Comparison of ENCODE assay signal across 15 cellular contexts in the genomic region with DNA sequence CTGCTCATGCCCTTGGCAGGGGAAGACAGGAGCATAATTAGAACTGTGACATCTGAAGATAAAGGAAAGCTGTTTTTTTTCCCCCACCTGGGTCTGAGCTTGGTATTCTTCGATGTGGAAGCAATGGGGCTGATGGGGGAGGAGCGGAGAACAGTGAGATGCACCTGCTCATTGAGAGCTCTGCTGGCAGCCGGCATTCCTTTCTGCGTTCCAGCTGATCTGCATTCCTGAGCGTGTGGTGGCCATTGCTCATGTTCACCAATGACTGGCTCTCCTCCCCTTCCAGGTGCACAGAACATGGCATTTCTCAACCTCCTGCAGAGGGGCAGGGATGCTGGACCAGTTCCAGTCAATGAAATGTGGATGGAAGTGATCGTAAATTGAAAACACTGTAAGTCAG.
DNase-seq lines count a peak whose midpoint lies in the region; ATAC-seq and TF ChIP-seq lines count a peak whose summit lies in the region.
"Had no signal": no experiment of that assay in that cellular context is flagged by ENCODE, and none has a peak within 500 bp of the region (broad histone marks: within the 10 kb centered on the region; RNA-seq: fewer than 3 reads in every experiment).

No MANE protein-coding gene starts in this region.

- no peak overlapping the region for H3K4me3 ChIP-seq in gastrocnemius medialis

- no peaks in the 10 kb centered on the region for H3K4me1 Mint-ChIP-seq in activated CD4-positive, alpha-beta memory T cell treated with anti-CD3 and anti-CD28 coated beads, Interleukin-2, amount 10 ng/mL, durations not matched to agents 7 days and 5 days
- H3K4me1 Mint-ChIP-seq: stimulated activated effector memory CD8-positive, alpha-beta T cell treated with anti-CD3 and anti-CD28 coated beads, Interleukin-12 subunit alpha, Interleukin-12 subunit beta, amount 100 ng/mL, for 72 hours had no signal

- H3K9me3 Mint-ChIP-seq in activated CD4-positive, alpha-beta memory T cell treated with anti-CD3 and anti-CD28 coated beads, Interleukin-2, amount 10 ng/mL, durations not matched to agents 7 days and 5 days: no peaks in the 10 kb centered on the region

- no peaks in the 10 kb centered on the region for H3K9me3 ChIP-seq in gastrocnemius medialis

- POLR2A ChIA-PET in activated CD4-positive, alpha-beta memory T cell treated with anti-CD3 and anti-CD28 coated beads, Interleukin-2, amount 10 ng/mL, durations not matched to agents 7 days and 5 days (lab: Charles Lee): no interaction called here

- H3K4me3 Mint-ChIP-seq in activated CD4-positive, alpha-beta memory T cell treated with anti-CD3 and anti-CD28 coated beads, Interleukin-2, amount 10 ng/mL, durations not matched to agents 7 days and 5 days: no peak overlapping the region
- H3K4me3 Mint-ChIP-seq: stimulated activated effector memory CD8-positive, alpha-beta T cell treated with anti-CD3 and anti-CD28 coated beads, Interleukin-12 subunit alpha, Interleukin-12 subunit beta, amount 100 ng/mL, for 72 hours had no signal

- CTCF ChIA-PET in activated CD4-positive, alpha-beta memory T cell treated with anti-CD3 and anti-CD28 coated beads, Interleukin-2, amount 10 ng/mL, durations not matched to agents 7 days and 5 days (lab: Charles Lee): no interaction called here

- H3K36me3 Mint-ChIP-seq in activated CD4-positive, alpha-beta memory T cell treated with anti-CD3 and anti-CD28 coated beads, Interleukin-2, amount 10 ng/mL, durations not matched to agents 7 days and 5 days (ENCODE audit: low read depth): no peaks in the 10 kb centered on the region
- H3K36me3 Mint-ChIP-seq: activated naive CD4-positive, alpha-beta T cell treated with anti-CD3 and anti-CD28 coated beads, Interleukin-2, amount 50 U/mL, for 72 hours; stimulated activated effector memory CD8-positive, alpha-beta T cell treated with anti-CD3 and anti-CD28 coated beads, Interleukin-12 subunit alpha, Interleukin-12 subunit beta, amount 100 ng/mL, for 72 hours had no signal

- no peak for TF ChIP-seq POLR2A in gastrocnemius medialis (IDR thresholded peaks at IDR 0.05)

- no peak for ATAC-seq in gastrocnemius medialis
- ATAC-seq: activated naive CD4-positive, alpha-beta T cell treated with anti-CD3 and anti-CD28 coated beads, Interleukin-2, amount 50 U/mL, for 72 hours; esophagus mucosa; stimulated activated effector memory CD8-positive, alpha-beta T cell treated with anti-CD3 and anti-CD28 coated beads, Interleukin-12 subunit alpha, Interleukin-12 subunit beta, amount 100 ng/mL, for 72 hours had no signal

- H3K27me3 Mint-ChIP-seq in activated CD4-positive, alpha-beta memory T cell treated with anti-CD3 and anti-CD28 coated beads, Interleukin-2, amount 10 ng/mL, durations not matched to agents 7 days and 5 days: peaks cover 6% of the 10 kb centered on the region

- no peak for TF ChIP-seq CTCF in gastrocnemius medialis (IDR thresholded peaks at IDR 0.05 in 4 of 5, conservative IDR thresholded peaks at IDR 0.05 in 1 of 5)

- DNase-seq in DMS79 (lab: John Stamatoyannopoulos, UW): peak; percentile 18
- DNase-seq in NCI-H345 (lab: John Stamatoyannopoulos, UW): peak; percentile 83
- peak; percentile 67 for DNase-seq in cerebellar cortex (ENCODE audit: low spot score)
- DNase-seq in mucosa of gallbladder (ENCODE audit: low spot score): peak; percentile 22
- no peak for DNase-seq in gastrocnemius medialis
- no peak for DNase-seq in stimulated activated CD4-positive, alpha-beta T cell treated with anti-CD3 and anti-CD28 coated beads, Interleukin-4, amount 100 ng/mL, for 24 hours
- DNase-seq in activated CD4-positive, alpha-beta memory T cell treated with anti-CD3 and anti-CD28 coated beads, Interleukin-2, amount 10 ng/mL, durations not matched to agents 7 days and 5 days: no peak
- no peak for DNase-seq in hepatic stellate cell (ENCODE audit: low spot score)
- DNase-seq: midbrain; NCI-H226; stimulated activated CD4-positive, alpha-beta T cell treated with anti-CD3 and anti-CD28 coated beads, Interleukin-2, amount 100 ng/mL, for 48 hours had no signal

- intact Hi-C loops in gastrocnemius medialis (cut with DNase I; ENCODE audit: low total_unique reads): no loop called here

- no peak overlapping the region for H3K27ac ChIP-seq in gastrocnemius medialis
- H3K27ac ChIP-seq: parathyroid adenoma had no signal

- H3K4me1 ChIP-seq in gastrocnemius medialis: no peaks in the 10 kb centered on the region
- H3K4me1 ChIP-seq: parathyroid adenoma had no signal

- no peak overlapping the region for H3K27ac Mint-ChIP-seq in activated CD4-positive, alpha-beta memory T cell treated with anti-CD3 and anti-CD28 coated beads, Interleukin-2, amount 10 ng/mL, durations not matched to agents 7 days and 5 days
- H3K27ac Mint-ChIP-seq: activated naive CD4-positive, alpha-beta T cell treated with anti-CD3 and anti-CD28 coated beads, Interleukin-2, amount 50 U/mL, for 72 hours; stimulated activated effector memory CD8-positive, alpha-beta T cell treated with anti-CD3 and anti-CD28 coated beads, Interleukin-12 subunit alpha, Interleukin-12 subunit beta, amount 100 ng/mL, for 72 hours had no signal

- peaks cover 0 to 8% (median 6%) of the 10 kb centered on the region in 3 donors for H3K27me3 ChIP-seq in gastrocnemius medialis

- no peaks in the 10 kb centered on the region for H3K36me3 ChIP-seq in gastrocnemius medialis

- in situ Hi-C loops in gastrocnemius medialis (cut with MboI; ENCODE audit: low sequenced_read_pairs in 4 of 4): no loop called here

Comparison
In these comparisons a context has a peak if more than half of its experiments do, and no peak if none do; other contexts are left out.
1. DNase-seq: peak in DMS79 (single experiment), NCI-H345 (single experiment), cerebellar cortex (single experiment) and mucosa of gallbladder (single experiment); none in gastrocnemius medialis (0 of 2), stimulated activated CD4-positive, alpha-beta T cell treated with anti-CD3 and anti-CD28 coated beads, Interleukin-4, amount 100 ng/mL, for 24 hours (single experiment), activated CD4-positive, alpha-beta memory T cell treated with anti-CD3 and anti-CD28 coated beads, Interleukin-2, amount 10 ng/mL, durations not matched to agents 7 days and 5 days (single experiment) and hepatic stellate cell (single experiment).